8 cellular contexts compared by ENCODE assay signal in genomic region chr16:68086336-68086821, GRCh38.
DNase-seq lines count a peak whose midpoint lies in the region; ATAC-seq lines count a peak whose summit lies in the region.

No MANE protein-coding gene starts in this region.

- H3K4me3 Mint-ChIP-seq in activated naive CD8-positive, alpha-beta T cell treated with anti-CD3 and anti-CD28 coated beads, Interleukin-2, amount 50 U/mL, for 24 hours: peak overlapping the region; percentile 94
- peak overlapping the region; percentile 80 for H3K4me3 Mint-ChIP-seq in stimulated activated effector memory CD8-positive, alpha-beta T cell treated with anti-CD3 and anti-CD28 coated beads, Interleukin-12 subunit alpha, Interleukin-12 subunit beta, amount 100 ng/mL, for 72 hours

- H3K27ac ChIP-seq in iPS-18a (ENCODE audit: low read length): no peak overlapping the region

- H3K36me3 Mint-ChIP-seq in activated naive CD8-positive, alpha-beta T cell treated with anti-CD3 and anti-CD28 coated beads, Interleukin-2, amount 50 U/mL, for 24 hours (ENCODE audit: low read depth): peaks cover 4% of the 10 kb centered on the region
- H3K36me3 Mint-ChIP-seq in stimulated activated effector memory CD8-positive, alpha-beta T cell treated with anti-CD3 and anti-CD28 coated beads, Interleukin-12 subunit alpha, Interleukin-12 subunit beta, amount 100 ng/mL, for 72 hours: peaks cover 20% of the 10 kb centered on the region

- H3K4me3 ChIP-seq in iPS-18a (ENCODE audit: low read length): peak overlapping the region; percentile 73

- peak; percentile 31 for DNase-seq in GF-D8 (lab: John Stamatoyannopoulos, UW)
- DNase-seq in LoVo (ENCODE audit: low spot score): peak; percentile 64
- no peak for DNase-seq in activated naive CD8-positive, alpha-beta T cell treated with anti-CD3 and anti-CD28 coated beads, Interleukin-2, amount 50 U/mL, for 24 hours
- no peak for DNase-seq in stimulated activated effector memory CD8-positive, alpha-beta T cell treated with anti-CD3 and anti-CD28 coated beads, Interleukin-12 subunit alpha, Interleukin-12 subunit beta, amount 100 ng/mL, for 72 hours (ENCODE audit: low spot score in 2 of 2)
- DNase-seq in germinal center (ENCODE audit: low spot score): no peak

- H3K4me1 ChIP-seq in iPS-18a (ENCODE audit: control insufficient read depth, low read depth, low read length): peaks cover 9% of the 10 kb centered on the region

- peak overlapping the region; percentile 85 for H3K9ac ChIP-seq in iPS-18a (ENCODE audit: low read length)

- H3K27ac Mint-ChIP-seq in activated naive CD8-positive, alpha-beta T cell treated with anti-CD3 and anti-CD28 coated beads, Interleukin-2, amount 50 U/mL, for 24 hours: peak overlapping the region; percentile 90
- H3K27ac Mint-ChIP-seq in stimulated activated effector memory CD8-positive, alpha-beta T cell treated with anti-CD3 and anti-CD28 coated beads, Interleukin-12 subunit alpha, Interleukin-12 subunit beta, amount 100 ng/mL, for 72 hours: peak overlapping the region; percentile 84

- no peaks in the 10 kb centered on the region for H3K27me3 ChIP-seq in iPS-18a (ENCODE audit: control insufficient read depth, insufficient read depth, low read length)

- H3K36me3 ChIP-seq in iPS-18a (ENCODE audit: control insufficient read depth, low read depth, low read length): no peaks in the 10 kb centered on the region

- H3K27me3 Mint-ChIP-seq in activated naive CD8-positive, alpha-beta T cell treated with anti-CD3 and anti-CD28 coated beads, Interleukin-2, amount 50 U/mL, for 24 hours: no peaks in the 10 kb centered on the region

- peaks cover 69% of the 10 kb centered on the region for H3K4me1 Mint-ChIP-seq in activated naive CD8-positive, alpha-beta T cell treated with anti-CD3 and anti-CD28 coated beads, Interleukin-2, amount 50 U/mL, for 24 hours
- peaks cover 63% of the 10 kb centered on the region for H3K4me1 Mint-ChIP-seq in stimulated activated effector memory CD8-positive, alpha-beta T cell treated with anti-CD3 and anti-CD28 coated beads, Interleukin-12 subunit alpha, Interleukin-12 subunit beta, amount 100 ng/mL, for 72 hours

- no peaks in the 10 kb centered on the region for H3K9me3 ChIP-seq in iPS-18a (ENCODE audit: control insufficient read depth, low read depth, low read length)

- no peak for ATAC-seq in activated naive CD8-positive, alpha-beta T cell treated with anti-CD3 and anti-CD28 coated beads, Interleukin-2, amount 50 U/mL, for 24 hours
- ATAC-seq in stimulated activated effector memory CD8-positive, alpha-beta T cell treated with anti-CD3 and anti-CD28 coated beads, Interleukin-12 subunit alpha, Interleukin-12 subunit beta, amount 100 ng/mL, for 72 hours: no peak
- ATAC-seq in HG03460 (IDR thresholded peaks at IDR 0.05; ENCODE audit: unreplicated experiment): no peak
- no peak for ATAC-seq in HG03565 (IDR thresholded peaks at IDR 0.05; ENCODE audit: unreplicated experiment)

- H3K9me3 Mint-ChIP-seq in activated naive CD8-positive, alpha-beta T cell treated with anti-CD3 and anti-CD28 coated beads, Interleukin-2, amount 50 U/mL, for 24 hours: no peaks in the 10 kb centered on the region
- no peaks in the 10 kb centered on the region for H3K9me3 Mint-ChIP-seq in stimulated activated effector memory CD8-positive, alpha-beta T cell treated with anti-CD3 and anti-CD28 coated beads, Interleukin-12 subunit alpha, Interleukin-12 subunit beta, amount 100 ng/mL, for 72 hours

Comparison
In these comparisons a context has a peak if more than half of its experiments do, and no peak if none do; other contexts are left out.
1. DNase-seq: peak in GF-D8 (single experiment) and LoVo (single experiment); none in activated naive CD8-positive, alpha-beta T cell treated with anti-CD3 and anti-CD28 coated beads, Interleukin-2, amount 50 U/mL, for 24 hours (single experiment), stimulated activated effector memory CD8-positive, alpha-beta T cell treated with anti-CD3 and anti-CD28 coated beads, Interleukin-12 subunit alpha, Interleukin-12 subunit beta, amount 100 ng/mL, for 72 hours (0 of 2) and germinal center (single experiment).